8 cellular contexts compared by ENCODE assay signal in genomic region chr17:39926135-39926587, GRCh38. TPM values are rescaled to one million over a fixed set of nuclear protein-coding genes. Genes with fewer than 3 reads are reported as not detected.
A peak's percentile ranks its signal among the peaks of the same experiment; 100 is the strongest.
DNase-seq lines count a peak whose midpoint lies in the region; ATAC-seq and TF ChIP-seq lines count a peak whose summit lies in the region.

No MANE protein-coding gene starts in this region.

- peaks cover 34 to 67% (median 61%) of the 10 kb centered on the region in 4 donors for H3K4me1 Mint-ChIP-seq in naive thymus-derived CD8-positive, alpha-beta T cell

- H3K4me3 Mint-ChIP-seq in naive thymus-derived CD8-positive, alpha-beta T cell, result peak overlapping the region; percentile 87 to 99 (median 92)

- no peak for TF ChIP-seq CTCF in AG09309 (IDR thresholded peaks at IDR 0.05; ENCODE audit: control insufficient read depth, insufficient read depth, low read depth, low read length, missing control alignments)
- TF ChIP-seq CTCF in breast epithelium (IDR thresholded peaks at IDR 0.05), result no peak

- peak overlapping the region; percentile 93 to 95 for H3K27ac ChIP-seq in breast epithelium

- ATAC-seq in HG03175 (IDR thresholded peaks at IDR 0.05; ENCODE audit: unreplicated experiment), result peak; percentile 33
- peak; percentile 72 to 81 for ATAC-seq in naive thymus-derived CD8-positive, alpha-beta T cell

- H3K4me3 ChIP-seq in AG09309 (ENCODE audit: control insufficient read depth, low read depth, low read length) (peak overlapping the region; percentile 86), breast epithelium (peak overlapping the region in 2 of 3 donors; percentile 88 to 95)

- H3K9me3 Mint-ChIP-seq in naive thymus-derived CD8-positive, alpha-beta T cell, result no peaks in the 10 kb centered on the region

- no peaks in the 10 kb centered on the region for H3K27me3 Mint-ChIP-seq in naive thymus-derived CD8-positive, alpha-beta T cell

- no peaks in the 10 kb centered on the region for H3K9me3 ChIP-seq in breast epithelium

- POLR2A ChIA-PET in naive thymus-derived CD8-positive, alpha-beta T cell (lab: Charles Lee), result interaction anchor here (0.6 to 4.8 kb wide), 37 partner anchors 9 to 520 kb away, joined by 3 to 46 read pairs (median 4); partner anchors contain the start of genes CASC3, GSDMA, GSDMB and MED24
- POLR2A ChIA-PET in HEK293T (lab: Yijun Ruan, JAX), result interaction anchor here (0.6 to 1.5 kb wide), 7 partner anchors 29 to 128 kb away, joined by 3 to 4 read pairs (median 3); partner anchors contain the start of genes MED24 and PSMD3

- H3K27me3 ChIP-seq in breast epithelium, result no peaks in the 10 kb centered on the region

- peaks cover 11 to 23% of the 10 kb centered on the region in 2 donors for H3K4me1 ChIP-seq in breast epithelium

- DNase-seq in AG09309 (ENCODE audit: low read depth) (no peak), breast epithelium (ENCODE audit: low spot score in 2 of 2) (no peak), HEK293T (ENCODE audit: extremely low spot score) (no peak), SKM-1 (lab: John Stamatoyannopoulos, UW; ENCODE audit: unreplicated experiment) (no peak), medulla oblongata (ENCODE audit: extremely low spot score) (no peak)
- DNase-seq in naive thymus-derived CD8-positive, alpha-beta T cell, result peak in 1 of 10 donors; percentile 51
- no peak for DNase-seq in central memory CD4-positive, alpha-beta T cell

- no peaks in the 10 kb centered on the region for H3K36me3 ChIP-seq in breast epithelium

- peaks cover 0 to 33% (median 9%) of the 10 kb centered on the region in 3 donors for H3K36me3 Mint-ChIP-seq in naive thymus-derived CD8-positive, alpha-beta T cell

- CTCF ChIA-PET in HEK293T (lab: Yijun Ruan, JAX), result interaction anchor here (0.6 kb wide), 1 partner anchor 21 kb away, joined by 4 read pairs; no protein-coding TSS in a partner anchor

- H3K27ac Mint-ChIP-seq in naive thymus-derived CD8-positive, alpha-beta T cell, result peak overlapping the region; percentile 93 to 98 (median 95)

- intact Hi-C loops in breast epithelium (cut with DNase I; ENCODE audit: low total_unique reads), result no loop called here

- TF ChIP-seq POLR2A in breast epithelium (IDR thresholded peaks at IDR 0.05), result no peak

TF ChIP-seq in HEK293T, 16 proteins besides CTCF, POLR2A, EP300 and RAD21:
- TF ChIP-seq SP1 (IDR thresholded peaks at IDR 0.05) (no peak), SUZ12 (IDR thresholded peaks at IDR 0.05) (no peak), HDGF (IDR thresholded peaks at IDR 0.05; ENCODE audit: borderline replicate concordance) (no peak), ELF4 (IDR thresholded peaks at IDR 0.05) (no peak), FOXK2 (IDR thresholded peaks at IDR 0.05) (no peak), BHLHE40 (IDR thresholded peaks at IDR 0.05; ENCODE audit: borderline replicate concordance) (no peak), FOXA1 (IDR thresholded peaks at IDR 0.05) (no peak), NFRKB (IDR thresholded peaks at IDR 0.05) (no peak), CTBP1 (IDR thresholded peaks at IDR 0.05; ENCODE audit: borderline replicate concordance) (no peak), ARNT (IDR thresholded peaks at IDR 0.05) (no peak), LEF1 (IDR thresholded peaks at IDR 0.05; ENCODE audit: borderline replicate concordance) (no peak), PKNOX1 (IDR thresholded peaks at IDR 0.05) (no peak), L3MBTL2 (conservative IDR thresholded peaks at IDR 0.05) (no peak), TARDBP (IDR thresholded peaks at IDR 0.05) (no peak), FOXM1 (IDR thresholded peaks at IDR 0.05; ENCODE audit: borderline replicate concordance) (no peak), ZNF384 (IDR thresholded peaks at IDR 0.05) (no peak)
TF ChIP-seq in HEK293T: peak in this region for 0.

RNA-seq across cellular contexts. Expression of gene ORMDL3, which starts 1.2 kb away (rescaled TPM):
- 100 to 1,000 TPM in 2 of 3 donors, 10 to 100 TPM in 1; 90.5 to 158 (median 104) TPM for total RNA-seq in breast epithelium
- 100 to 1,000 TPM; 178 to 192 TPM for total RNA-seq in naive thymus-derived CD8-positive, alpha-beta T cell
- 100 to 1,000 TPM; 100 to 335 (median 249) TPM for polyA plus RNA-seq in naive thymus-derived CD8-positive, alpha-beta T cell

RNA-seq across cellular contexts. Expression of gene LRRC3C, which starts 1.4 kb away (rescaled TPM):
- total RNA-seq in breast epithelium, result 1 to 10 TPM in 1 of 3 donors, not detected in 2; 1.2 TPM
- under 1 TPM in 1 of 2 experiments, not detected in 1; 0.44 TPM for total RNA-seq in naive thymus-derived CD8-positive, alpha-beta T cell
- not detected for polyA plus RNA-seq in naive thymus-derived CD8-positive, alpha-beta T cell

RNA-seq across cellular contexts. Expression of gene GSDMB, which starts 7.7 kb away (rescaled TPM):
- total RNA-seq in breast epithelium, result 10 to 100 TPM in 2 of 3 donors, 1 to 10 TPM in 1; 9.1 to 19.0 (median 15.8) TPM
- total RNA-seq in naive thymus-derived CD8-positive, alpha-beta T cell, result 10 to 100 TPM; 82.2 to 83.3 TPM
- 1 to 10 TPM in 1 of 3 donors, under 1 TPM in 2; 0.55 to 1.2 (median 0.58) TPM for polyA plus RNA-seq in naive thymus-derived CD8-positive, alpha-beta T cell

RNA-seq across cellular contexts. Expression of gene GSDMA, which starts 36.6 kb away (rescaled TPM):
- 1 to 10 TPM in 1 of 3 donors, under 1 TPM in 1, not detected in 1; 0.44 to 3.4 TPM for total RNA-seq in breast epithelium
- total RNA-seq in naive thymus-derived CD8-positive, alpha-beta T cell, result not detected
- polyA plus RNA-seq in naive thymus-derived CD8-positive, alpha-beta T cell, result under 1 TPM; 0.16 to 0.65 (median 0.50) TPM

RNA-seq across cellular contexts. Expression of gene PSMD3, which starts 54.4 kb away (rescaled TPM):
- total RNA-seq in breast epithelium, result 10 to 100 TPM; 79.4 to 83.0 (median 81.0) TPM
- total RNA-seq in naive thymus-derived CD8-positive, alpha-beta T cell, result 10 to 100 TPM; 77.1 to 87.9 TPM
- polyA plus RNA-seq in naive thymus-derived CD8-positive, alpha-beta T cell, result 10 to 100 TPM; 45.4 to 55.9 (median 51.5) TPM

Comparison
In these comparisons a context has a peak if more than half of its experiments do, and no peak if none do; other contexts are left out.
1. RNA of gene GSDMB, which starts 7.7 kb away (total RNA-seq): 82.2 to 83.3 TPM in naive thymus-derived CD8-positive, alpha-beta T cell; 9.1 to 19.0 TPM in breast epithelium; every median in the first group is over 4 times any median in the second.